Comparison of ENCODE assay signal across 8 cellular contexts in genomic region chr18:49275448-49275847, GRCh38.
"Had no signal": no experiment of that assay in that cellular context is flagged by ENCODE, and none has a peak within 500 bp of the region (broad histone marks: within the 10 kb centered on the region; RNA-seq: fewer than 3 reads in every experiment).

No MANE protein-coding gene starts in this region.

- H3K4me3 ChIP-seq: GM12878 had no signal

- ATAC-seq: GM12878 had no signal

- DNase-seq: GDM1, GF-D8 had no signal

- FAIRE-seq: G401.6, GM12878, GM12891, GM12892, GM18507, GM19239 had no signal
